In genomic region chr6:32146287-32146686, GRCh38 we compare ENCODE assay signal across 18 cellular contexts. TPM values are rescaled to one million over a fixed set of nuclear protein-coding genes. Genes with fewer than 3 reads are reported as not detected.
DNase-seq lines count a peak whose midpoint lies in the region; ATAC-seq, FAIRE-seq and TF ChIP-seq lines count a peak whose summit lies in the region.
"Had no signal": no experiment of that assay in that cellular context is flagged by ENCODE, and none has a peak within 500 bp of the region (broad histone marks: within the 10 kb centered on the region; RNA-seq: fewer than 3 reads in every experiment).

No MANE protein-coding gene starts in this region.

- H3K9me3 Mint-ChIP-seq in CD4-positive, CD25-positive, alpha-beta regulatory T cell: peaks cover 0 to 6% (median 1%) of the 10 kb centered on the region in 7 donors
- H3K9me3 Mint-ChIP-seq: CD4-positive, alpha-beta T cell; memory B cell had no signal

- no peak for TF ChIP-seq CTCF in uterus (IDR thresholded peaks at IDR 0.05)

- H3K4me1 ChIP-seq in CD4-positive, CD25-positive, alpha-beta regulatory T cell (ENCODE audit: control insufficient read depth, insufficient read depth, low read length, poor library complexity, severe bottlenecking): no peaks in the 10 kb centered on the region
- H3K4me1 ChIP-seq in iPS-20b (ENCODE audit: insufficient read depth, low read length) (peaks cover 14% of the 10 kb centered on the region), uterus (no peaks in the 10 kb centered on the region)
- H3K4me1 ChIP-seq: colonic mucosa had no signal

- H3K36me3 Mint-ChIP-seq in CD4-positive, CD25-positive, alpha-beta regulatory T cell: no peaks in the 10 kb centered on the region
- H3K36me3 Mint-ChIP-seq: memory B cell had no signal

- H3K9me3 ChIP-seq in CD4-positive, CD25-positive, alpha-beta regulatory T cell (ENCODE audit: control insufficient read depth in 2 of 2, low read length in 2 of 2): no peaks in the 10 kb centered on the region
- no peaks in the 10 kb centered on the region for H3K9me3 ChIP-seq in iPS-20b (ENCODE audit: insufficient read depth, low read depth, low read length)
- no peaks in the 10 kb centered on the region for H3K9me3 ChIP-seq in uterus
- H3K9me3 ChIP-seq: colonic mucosa, neutrophil had no signal

- TF ChIP-seq POLR2A in uterus (IDR thresholded peaks at IDR 0.05): no peak

- H3K4me1 Mint-ChIP-seq in CD4-positive, CD25-positive, alpha-beta regulatory T cell: peaks cover 7 to 29% (median 14%) of the 10 kb centered on the region in 4 donors

- H3K4me3 ChIP-seq in CD4-positive, CD25-positive, alpha-beta regulatory T cell (ENCODE audit: low read depth, low read length): no peak overlapping the region
- H3K4me3 ChIP-seq in iPS-20b (ENCODE audit: low read length) (no peak overlapping the region), uterus (no peak overlapping the region)
- H3K4me3 ChIP-seq: colonic mucosa had no signal

- H3K27me3 Mint-ChIP-seq in CD4-positive, CD25-positive, alpha-beta regulatory T cell: peaks cover 54% of the 10 kb centered on the region

- no peak overlapping the region for H3K27ac ChIP-seq in CD4-positive, CD25-positive, alpha-beta regulatory T cell (ENCODE audit: insufficient read depth, low read length, poor library complexity, severe bottlenecking)
- H3K27ac ChIP-seq in iPS-20b (ENCODE audit: low read length) (no peak overlapping the region), uterus (no peak overlapping the region)
- H3K27ac ChIP-seq: colonic mucosa, neutrophil had no signal

- peak overlapping the region in 2 of 3 donors; percentile 39 to 52 for H3K27ac Mint-ChIP-seq in CD4-positive, CD25-positive, alpha-beta regulatory T cell
- H3K27ac Mint-ChIP-seq: CD4-positive, alpha-beta T cell; memory B cell had no signal

- no peaks in the 10 kb centered on the region for H3K36me3 ChIP-seq in CD4-positive, CD25-positive, alpha-beta regulatory T cell (ENCODE audit: control insufficient read depth, insufficient read depth, low read length)
- H3K36me3 ChIP-seq in iPS-20b (ENCODE audit: insufficient read depth, low read depth, low read length) (no peaks in the 10 kb centered on the region), uterus (no peaks in the 10 kb centered on the region)
- H3K36me3 ChIP-seq: colonic mucosa, neutrophil had no signal

- H3K4me3 Mint-ChIP-seq in CD4-positive, CD25-positive, alpha-beta regulatory T cell: peak overlapping the region in 3 of 4 donors; percentile 47 to 61 (median 51)
- H3K4me3 Mint-ChIP-seq: CD4-positive, alpha-beta T cell; memory B cell had no signal

- peaks cover 6% of the 10 kb centered on the region for H3K27me3 ChIP-seq in CD4-positive, CD25-positive, alpha-beta regulatory T cell (ENCODE audit: control insufficient read depth, insufficient read depth, low read length)
- peaks cover 18% of the 10 kb centered on the region for H3K27me3 ChIP-seq in iPS-20b (ENCODE audit: insufficient read depth, low read length)
- no peaks in the 10 kb centered on the region for H3K27me3 ChIP-seq in uterus
- H3K27me3 ChIP-seq: colonic mucosa had no signal

- DNase-seq in CD4-positive, CD25-positive, alpha-beta regulatory T cell: no peak
- DNase-seq in NCI-H69 (lab: John Stamatoyannopoulos, UW) (peak; percentile 29), frontal cortex (ENCODE audit: low spot score in 2 of 2) (no peak), uterus (no peak)
- DNase-seq: ACHN; activated CD4-positive, alpha-beta T cell treated with anti-CD3 and anti-CD28 coated beads for 1 hour; activated gamma-delta T cell; CD4-positive, alpha-beta T cell; colonic mucosa; NCI-H2029 treated with DMSO at 0.1 percent for 48 hours; NCI-H524 treated with DMSO at 0.1 percent for 48 hours; stimulated activated CD4-positive, alpha-beta T cell treated with anti-CD3 and anti-CD28 coated beads, Interleukin-1b, Interleukin-23, amount 100 ng/mL, for 48 hours had no signal

- ATAC-seq in CD4-positive, CD25-positive, alpha-beta regulatory T cell (ENCODE audit: low read depth in 2 of 2): no peak
- no peak for ATAC-seq in GM19395 (IDR thresholded peaks at IDR 0.05; ENCODE audit: unreplicated experiment)
- ATAC-seq: sciatic nerve had no signal

- H3K9ac ChIP-seq in iPS-20b (ENCODE audit: low read depth, low read length): peak overlapping the region; percentile 35; the same call in 1 of the 2 replicates

- intact Hi-C loops in uterus (cut with DNase I; ENCODE audit: low total_unique reads): no loop called here

- no peak for FAIRE-seq in frontal cortex (lab: Jason Lieb, UNC)
- FAIRE-seq: urothelium cell line had no signal

RNA-seq across cellular contexts. Expression of gene PRRT1, which starts 5.5 kb away (rescaled TPM):
- 0.39 TPM for total RNA-seq in CD4-positive, CD25-positive, alpha-beta regulatory T cell
- under 1 TPM in 3 of 4 donors, not detected in 1; 0.13 to 0.55 (median 0.18) TPM for polyA plus RNA-seq in CD4-positive, CD25-positive, alpha-beta regulatory T cell
- total RNA-seq in frontal cortex: 0.41 TPM
- 1 to 10 TPM in 2 of 4 donors, not detected in 2; 8.0 to 9.4 TPM for total RNA-seq in uterus

RNA-seq across cellular contexts. Expression of gene PPT2, which starts 7.7 kb away (rescaled TPM):
- 4.8 TPM for total RNA-seq in CD4-positive, CD25-positive, alpha-beta regulatory T cell
- polyA plus RNA-seq in CD4-positive, CD25-positive, alpha-beta regulatory T cell: 1 to 10 TPM; 3.1 to 6.2 (median 5.4) TPM
- total RNA-seq in frontal cortex (9.8 TPM), uterus (10 to 100 TPM; 19.0 to 35.1 (median 28.9) TPM)

RNA-seq across cellular contexts. Expression of gene FKBPL, which starts 16.2 kb away (rescaled TPM):
- 1.5 TPM for total RNA-seq in CD4-positive, CD25-positive, alpha-beta regulatory T cell
- polyA plus RNA-seq in CD4-positive, CD25-positive, alpha-beta regulatory T cell: 1 to 10 TPM; 1.2 to 1.5 (median 1.4) TPM
- total RNA-seq in frontal cortex (4.5 TPM), uterus (10 to 100 TPM in 1 of 4 donors, 1 to 10 TPM in 3; 1.3 to 10.3 (median 5.1) TPM)

RNA-seq across cellular contexts. Expression of gene EGFL8, which starts 18.1 kb away (rescaled TPM):
- 9.9 TPM for total RNA-seq in CD4-positive, CD25-positive, alpha-beta regulatory T cell
- under 1 TPM in 1 of 4 donors, not detected in 3; 0.60 TPM for polyA plus RNA-seq in CD4-positive, CD25-positive, alpha-beta regulatory T cell
- total RNA-seq in frontal cortex (5.7 TPM), uterus (10 to 100 TPM in 3 of 4 donors, 1 to 10 TPM in 1; 9.2 to 54.8 (median 20.2) TPM)

RNA-seq across cellular contexts. Expression of gene ATF6B, which starts 18.2 kb away (rescaled TPM):
- total RNA-seq in CD4-positive, CD25-positive, alpha-beta regulatory T cell: 117 TPM
- 10 to 100 TPM; 20.0 to 27.7 (median 24.2) TPM for polyA plus RNA-seq in CD4-positive, CD25-positive, alpha-beta regulatory T cell
- 13.0 TPM for total RNA-seq in frontal cortex
- 100 to 1,000 TPM in 1 of 4 donors, 10 to 100 TPM in 3; 16.4 to 121 (median 33.6) TPM for total RNA-seq in uterus
